ENCODE assay signal across 7 cellular contexts in the genomic region with DNA sequence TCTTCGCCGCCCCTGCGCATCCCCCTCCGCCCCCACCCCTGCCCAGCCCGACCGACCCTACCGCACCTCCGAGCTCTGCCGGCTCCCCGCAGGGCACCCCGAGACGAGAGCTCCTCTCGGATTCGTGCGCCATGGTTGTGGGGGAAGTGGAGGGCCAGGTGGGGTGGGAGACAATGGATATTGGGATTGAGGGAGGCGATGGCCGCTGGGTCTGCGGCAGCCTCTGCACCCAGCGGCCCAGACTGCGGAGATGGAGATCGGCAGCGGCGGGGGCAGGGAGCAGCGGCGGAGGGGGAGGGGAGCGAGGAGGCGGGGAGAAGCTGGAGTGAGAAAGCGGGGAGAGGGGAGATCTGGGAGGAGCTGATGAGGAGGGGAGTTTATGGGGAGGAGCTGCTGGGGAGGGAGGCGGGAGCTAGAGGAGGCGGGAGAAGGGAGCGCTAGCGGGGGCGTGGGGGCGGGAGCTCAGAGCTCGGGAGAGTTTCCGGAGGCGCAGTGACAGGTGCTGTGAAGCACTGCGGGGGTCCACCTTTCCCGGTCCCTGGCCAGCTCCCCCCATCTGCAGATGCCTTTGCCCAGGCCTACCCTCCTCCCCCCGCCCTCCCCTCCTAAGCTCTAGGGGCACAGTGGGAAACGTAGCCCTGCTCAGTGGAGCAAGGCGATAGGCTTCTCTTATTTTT. TPM values are rescaled to one million over a fixed set of nuclear protein-coding genes. Genes with fewer than 3 reads are reported as not detected.
DNase-seq lines count a peak whose midpoint lies in the region; TF ChIP-seq lines count a peak whose summit lies in the region.

Gene SALL2 (minus strand): TSS at position 352 of the 677 bp plus-strand sequence. CDS start 219 bp downstream, at position 133.

- peak within 1 kb of the TSS in 1 of 2 donors; percentile 19 for H3K9ac ChIP-seq in liver (ENCODE audit: low read depth in 1 of 2, low read length in 2 of 2)

- peak; percentile 37 for DNase-seq in GM19238 (ENCODE audit: insufficient read length, low spot score)
- peak; percentile 98 for DNase-seq in NCI-H2107 treated with DMSO at 0.1 percent for 48 hours (lab: John Stamatoyannopoulos, UW; ENCODE audit: unreplicated experiment)
- peak; percentile 29 to 57 for DNase-seq in activated CD4-positive, alpha-beta T cell treated with anti-CD3 and anti-CD28 coated beads, Interleukin-2, amount 50 U/mL, for 24 hours (ENCODE audit: low read depth in 1 of 2, low spot score in 1 of 2)
- DNase-seq in dermis blood vessel endothelial cell = peak; percentile 30
- DNase-seq in stimulated activated CD4-positive, alpha-beta T cell treated with anti-CD3 and anti-CD28 coated beads, Interleukin-4, amount 100 ng/mL, for 1 hour = peak; percentile 72
- no peak for DNase-seq in NAMALWA (ENCODE audit: low spot score)

- peak within 1 kb of the TSS in 1 of 2 donors; percentile 6 for H3K27ac ChIP-seq in liver (ENCODE audit: low read depth in 1 of 2, low read length in 2 of 2)

- H3K9me3 ChIP-seq in liver (ENCODE audit: control insufficient read depth in 4 of 4, low read length in 3 of 4) = no peaks in the 10 kb centered on the region

- no peak for TF ChIP-seq CTCF in liver (IDR thresholded peaks at IDR 0.05; ENCODE audit: low read depth, low read length, missing input control)

- H3K4me3 ChIP-seq in liver (ENCODE audit: low read depth in 1 of 3, low read length in 3 of 3) = peak within 1 kb of the TSS; percentile 56 to 71 (median 67)

- peaks cover 0 to 5% (median 2%) of the 10 kb centered on the region in 4 donors for H3K4me1 ChIP-seq in liver (ENCODE audit: control insufficient read depth in 4 of 4, insufficient read depth in 4 of 4, low read length in 3 of 4)

- no peaks in the 10 kb centered on the region for H3K36me3 ChIP-seq in liver (ENCODE audit: control insufficient read depth in 4 of 4, insufficient read depth in 3 of 4, low read depth in 1 of 4, low read length in 3 of 4)

- 2% methylated on average over 42 of the region's 42 CpGs for WGBS in liver

- no peaks in the 10 kb centered on the region for H3K27me3 ChIP-seq in liver (ENCODE audit: control insufficient read depth in 4 of 4, insufficient read depth in 4 of 4, low read length in 3 of 4)

- TF ChIP-seq RAD21 in liver (IDR thresholded peaks at IDR 0.05) = no peak

TF ChIP-seq in liver, 16 proteins besides CTCF, POLR2A, EP300 and RAD21:
- TF ChIP-seq HNF4G (IDR thresholded peaks at IDR 0.05) (no peak), EGR1 (IDR thresholded peaks at IDR 0.05; ENCODE audit: low read depth in 2 of 2) (peak; percentile 75 to 77), JUND (IDR thresholded peaks at IDR 0.05) (no peak)

RNA-seq across cellular contexts. Expression of gene SALL2, which starts in this region (rescaled TPM):
- total RNA-seq in dermis blood vessel endothelial cell (0.85 and 2.3 TPM in 2 replicates), liver (1 to 10 TPM in 1 of 2 donors, under 1 TPM in 1; 0.92 to 2.9 TPM)
- polyA plus RNA-seq in liver = under 1 TPM; 0.49 to 0.63 TPM
